ENCODE assay signal across 8 cellular contexts in genomic region chr2:140586379-140586778, GRCh38.
DNase-seq lines count a peak whose midpoint lies in the region; ATAC-seq, FAIRE-seq and TF ChIP-seq lines count a peak whose summit lies in the region.

No MANE protein-coding gene starts in this region.

- no peak for FAIRE-seq in frontal cortex (lab: Jason Lieb, UNC)

- H3K4me1 ChIP-seq in osteoblast (ENCODE audit: insufficient read depth, low read length): no peaks in the 10 kb centered on the region

- no peak overlapping the region for H3K27ac ChIP-seq in osteoblast (ENCODE audit: low read depth, low read length)

- ATAC-seq in GM21786 (IDR thresholded peaks at IDR 0.05; ENCODE audit: unreplicated experiment): peak; percentile 98

- in situ Hi-C loops in astrocyte of the cerebellum (cut with HindIII; ENCODE audit: low sequenced_read_pairs): no loop called here

- H3K27me3 ChIP-seq in osteoblast (ENCODE audit: insufficient read depth, low read length): no peaks in the 10 kb centered on the region

- no peaks in the 10 kb centered on the region for H3K9me3 ChIP-seq in osteoblast (ENCODE audit: low read depth, low read length)

- H3K36me3 ChIP-seq in osteoblast (ENCODE audit: insufficient read depth, low read length): no peaks in the 10 kb centered on the region

- no peak overlapping the region for H2AFZ ChIP-seq in osteoblast (ENCODE audit: low read length)

- H3K79me2 ChIP-seq in osteoblast (ENCODE audit: insufficient read depth, low read length): no peaks in the 10 kb centered on the region

- H4K20me1 ChIP-seq in osteoblast (ENCODE audit: insufficient read depth, low read length): no peaks in the 10 kb centered on the region

- TF ChIP-seq CTCF in GM12864 (IDR thresholded peaks at IDR 0.05; ENCODE audit: low read depth, low read length, missing control alignments): peak; percentile 84
- TF ChIP-seq CTCF in astrocyte of the cerebellum (IDR thresholded peaks at IDR 0.05; ENCODE audit: low read depth, low read length, missing control alignments): peak; percentile 42
- peak; percentile 35 for TF ChIP-seq CTCF in osteoblast (IDR thresholded peaks at IDR 0.05; ENCODE audit: extremely low read depth, low read depth, low read length)

- DNase-seq in GM12864 (ENCODE audit: low read depth): peak; percentile 13
- DNase-seq in HuH-7 (ENCODE audit: low spot score): peak; percentile 23
- DNase-seq in astrocyte of the cerebellum (ENCODE audit: low read depth): no peak
- DNase-seq in osteoblast (ENCODE audit: insufficient read length, low spot score, missing footprints): no peak
- no peak for DNase-seq in frontal cortex (ENCODE audit: low spot score in 2 of 2)
- DNase-seq in hypothalamus (lab: John Stamatoyannopoulos, UW): no peak
- no peak for DNase-seq in inferior parietal cortex (ENCODE audit: extremely low spot score)

- H3K4me3 ChIP-seq in GM12864 (ENCODE audit: low read depth, low read length) (no peak overlapping the region), astrocyte of the cerebellum (ENCODE audit: low read depth, low read length) (no peak overlapping the region), osteoblast (ENCODE audit: insufficient read depth, low read length) (no peak overlapping the region)

- H3K4me2 ChIP-seq in osteoblast (ENCODE audit: insufficient read depth, low read length): no peak overlapping the region

Comparison
In these comparisons a context has a peak if more than half of its experiments do, and no peak if none do; other contexts are left out.
1. DNase-seq: peak in GM12864 (single experiment) and HuH-7 (single experiment); none in astrocyte of the cerebellum (single experiment), osteoblast (single experiment), frontal cortex (0 of 2), hypothalamus (0 of 51) and inferior parietal cortex (single experiment).
2. Peak in every context shown above with its lines, with median percentiles within 50 percentile points of each other: CTCF ChIP-seq.